21 cellular contexts compared by ENCODE assay signal in genomic region chr1:34341896-34342295, GRCh38.
"Had no signal": no experiment of that assay in that cellular context is flagged by ENCODE, and none has a peak within 500 bp of the region (broad histone marks: within the 10 kb centered on the region; RNA-seq: fewer than 3 reads in every experiment).

No MANE protein-coding gene starts in this region.

- H3K9me3 ChIP-seq: colonic mucosa, esophagus muscularis mucosa, esophagus squamous epithelium, gastrocnemius medialis, gastroesophageal sphincter, heart left ventricle, heart right ventricle had no signal

- H3K4me1 ChIP-seq: colonic mucosa, esophagus muscularis mucosa, esophagus squamous epithelium, foreskin keratinocyte, gastrocnemius medialis, gastroesophageal sphincter, heart left ventricle, heart right ventricle had no signal

- H3K4me3 ChIP-seq: colonic mucosa, coronary artery, dorsolateral prefrontal cortex, esophagus muscularis mucosa, esophagus squamous epithelium, gastrocnemius medialis, gastroesophageal sphincter, heart left ventricle, heart right ventricle had no signal

- DNase-seq: colonic mucosa; cortex of kidney; dermis blood vessel endothelial cell; dorsolateral prefrontal cortex; effector CD4-positive, alpha-beta T cell; effector CD8-positive, alpha-beta T cell; effector memory CD4-positive, alpha-beta T cell; effector memory CD8-positive, alpha-beta T cell; endodermal cell; esophagus squamous epithelium; foreskin fibroblast; foreskin keratinocyte; foreskin melanocyte; gastrocnemius medialis; glutamatergic neuron; heart left ventricle; heart right ventricle had no signal

- H3K27me3 ChIP-seq: colonic mucosa, foreskin keratinocyte had no signal

- H3K36me3 ChIP-seq: colonic mucosa, esophagus muscularis mucosa, esophagus squamous epithelium, gastrocnemius medialis, gastroesophageal sphincter, heart left ventricle, heart right ventricle had no signal

- H3K27ac ChIP-seq: colonic mucosa, coronary artery, dorsolateral prefrontal cortex, epithelial cell of prostate, esophagus muscularis mucosa, esophagus squamous epithelium, foreskin keratinocyte, gastrocnemius medialis, gastroesophageal sphincter, heart left ventricle, heart right ventricle had no signal
